In the genomic region with DNA sequence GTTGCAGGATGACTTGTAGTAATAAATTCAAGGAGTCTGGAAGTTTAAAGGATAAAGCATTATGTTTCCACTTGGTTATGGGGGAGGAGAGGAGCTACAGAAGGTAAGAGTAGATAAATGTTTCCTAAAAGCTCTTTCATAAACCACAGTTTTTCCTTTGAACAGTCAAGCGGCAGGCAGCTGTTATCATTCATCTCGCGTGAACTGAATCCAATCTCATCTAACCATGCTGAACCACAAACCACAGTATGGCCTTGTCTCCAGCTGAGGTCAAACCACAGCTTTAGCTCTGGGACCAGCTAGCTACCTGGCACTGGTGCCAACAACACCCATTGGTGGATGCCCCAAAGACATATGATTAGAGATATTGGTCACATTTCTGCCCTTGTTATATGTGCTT, we compare ENCODE assay signal across 1 cellular context.
TF ChIP-seq lines count a peak whose summit lies in the region.

No MANE protein-coding gene starts in this region.

TF ChIP-seq in K562, 482 proteins besides CTCF, POLR2A, EP300 and RAD21 (continued from another document and continues in another):
- peak; percentile 71; the same call in 1 of the 2 replicates for TF ChIP-seq KHSRP (IDR thresholded peaks at IDR 0.05)
- TF ChIP-seq HMBOX1 (IDR thresholded peaks at IDR 0.05), result peak; percentile 45; the same call in 1 of the 2 replicates
- TF ChIP-seq, protein P1, sequence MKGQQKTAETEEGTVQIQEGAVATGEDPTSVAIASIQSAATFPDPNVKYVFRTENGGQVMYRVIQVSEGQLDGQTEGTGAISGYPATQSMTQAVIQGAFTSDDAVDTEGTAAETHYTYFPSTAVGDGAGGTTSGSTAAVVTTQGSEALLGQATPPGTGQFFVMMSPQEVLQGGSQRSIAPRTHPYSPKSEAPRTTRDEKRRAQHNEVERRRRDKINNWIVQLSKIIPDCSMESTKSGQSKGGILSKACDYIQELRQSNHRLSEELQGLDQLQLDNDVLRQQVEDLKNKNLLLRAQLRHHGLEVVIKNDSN (CRISPR knock-in tag; IDR thresholded peaks at IDR 0.05), result no peak
- no peak for TF ChIP-seq ZNF408 (CRISPR knock-in tag; IDR thresholded peaks at IDR 0.05; ENCODE audit: low read depth)
- TF ChIP-seq SMARCC2 (IDR thresholded peaks at IDR 0.05; ENCODE audit: low read depth), result peak; percentile 77; the same call in 1 of the 2 replicates
- no peak for TF ChIP-seq XRCC5 (IDR thresholded peaks at IDR 0.05; ENCODE audit: low read depth, low read length)
- no peak for TF ChIP-seq TEAD2 (tag; IDR thresholded peaks at IDR 0.05)
- TF ChIP-seq, protein P2, sequence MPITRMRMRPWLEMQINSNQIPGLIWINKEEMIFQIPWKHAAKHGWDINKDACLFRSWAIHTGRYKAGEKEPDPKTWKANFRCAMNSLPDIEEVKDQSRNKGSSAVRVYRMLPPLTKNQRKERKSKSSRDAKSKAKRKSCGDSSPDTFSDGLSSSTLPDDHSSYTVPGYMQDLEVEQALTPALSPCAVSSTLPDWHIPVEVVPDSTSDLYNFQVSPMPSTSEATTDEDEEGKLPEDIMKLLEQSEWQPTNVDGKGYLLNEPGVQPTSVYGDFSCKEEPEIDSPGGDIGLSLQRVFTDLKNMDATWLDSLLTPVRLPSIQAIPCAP (CRISPR knock-in tag; IDR thresholded peaks at IDR 0.05; ENCODE audit: borderline replicate concordance), result no peak
- TF ChIP-seq ZBTB11 (CRISPR knock-in tag; IDR thresholded peaks at IDR 0.05), result peak in 1 of 3 experiments; percentile 19; a peak in 1 of 6 replicates
- peak; percentile 95 for TF ChIP-seq CBFA2T2 (conservative IDR thresholded peaks at IDR 0.05)
- peak; percentile 80 for TF ChIP-seq CHD2 (IDR thresholded peaks at IDR 0.05; ENCODE audit: low read depth, low read length)
- no peak for TF ChIP-seq THAP12 (CRISPR knock-in tag; IDR thresholded peaks at IDR 0.05)
- no peak for TF ChIP-seq SMC3 (conservative IDR thresholded peaks at IDR 0.05; ENCODE audit: insufficient read depth, low read depth, low read length)
- TF ChIP-seq OTX1 (CRISPR knock-in tag; IDR thresholded peaks at IDR 0.05), result no peak
- TF ChIP-seq, protein P3, sequence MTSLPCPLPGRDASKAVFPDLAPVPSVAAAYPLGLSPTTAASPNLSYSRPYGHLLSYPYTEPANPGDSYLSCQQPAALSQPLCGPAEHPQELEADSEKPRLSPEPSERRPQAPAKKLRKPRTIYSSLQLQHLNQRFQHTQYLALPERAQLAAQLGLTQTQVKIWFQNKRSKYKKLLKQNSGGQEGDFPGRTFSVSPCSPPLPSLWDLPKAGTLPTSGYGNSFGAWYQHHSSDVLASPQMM (CRISPR knock-in tag; IDR thresholded peaks at IDR 0.05), result no peak
- TF ChIP-seq TOE1 (IDR thresholded peaks at IDR 0.05; ENCODE audit: borderline replicate concordance), result peak; percentile 48; the same call in 1 of the 2 replicates
- no peak for TF ChIP-seq TOE1 (CRISPR knock-in tag; IDR thresholded peaks at IDR 0.05; ENCODE audit: borderline replicate concordance, low read depth)
- TF ChIP-seq MIER1 (IDR thresholded peaks at IDR 0.05; ENCODE audit: low read depth), result no peak
- TF ChIP-seq DACH1 (IDR thresholded peaks at IDR 0.05; ENCODE audit: partially characterized antibody), result peak; percentile 7
- no peak for TF ChIP-seq PHF8 (IDR thresholded peaks at IDR 0.05; ENCODE audit: borderline replicate concordance, low read length)
- TF ChIP-seq PTRF (tag; IDR thresholded peaks at IDR 0.05), result no peak
- no peak for TF ChIP-seq ZNF280B (CRISPR knock-in tag; IDR thresholded peaks at IDR 0.05)
- TF ChIP-seq CLOCK (CRISPR knock-in tag; IDR thresholded peaks at IDR 0.05; ENCODE audit: borderline replicate concordance), result no peak
- TF ChIP-seq ZNF146 (CRISPR knock-in tag; IDR thresholded peaks at IDR 0.05; ENCODE audit: unreplicated experiment), result no peak
- TF ChIP-seq KLF16 (IDR thresholded peaks at IDR 0.05), result peak; percentile 95
- no peak for TF ChIP-seq MGA (IDR thresholded peaks at IDR 0.05)
